24 cellular contexts compared by ENCODE assay signal in genomic region chr16:10683160-10683559, GRCh38. TPM values are rescaled to one million over a fixed set of nuclear protein-coding genes. Genes with fewer than 3 reads are reported as not detected.
DNase-seq lines count a peak whose midpoint lies in the region; ATAC-seq, FAIRE-seq and TF ChIP-seq lines count a peak whose summit lies in the region.
"Had no signal": no experiment of that assay in that cellular context is flagged by ENCODE, and none has a peak within 500 bp of the region (broad histone marks: within the 10 kb centered on the region; RNA-seq: fewer than 3 reads in every experiment).

No MANE protein-coding gene starts in this region.

- H3K4me1 ChIP-seq in K562 (replicated peaks in 1 of 2; ENCODE audit: control insufficient read depth in 2 of 2, insufficient read depth in 2 of 2, low read length in 2 of 2) = no peaks in the 10 kb centered on the region; a peak in 1 of 5 replicates
- H3K4me1 ChIP-seq: BE2C, spleen had no signal

- ATAC-seq in K562 (peak; percentile 83), left colon (peak; percentile 31), HG03442 (IDR thresholded peaks at IDR 0.05; ENCODE audit: unreplicated experiment) (no peak)
- ATAC-seq: activated CD4-positive, CD25-positive, alpha-beta regulatory T cell treated with anti-CD3 and anti-CD28 coated beads, Interleukin-2, amount 50 U/mL, for 24 hours; stimulated activated naive B cell treated with anti-CD40 and anti-IgM and Interleukin-4, amounts not matched to agents 10 μg/mL and 1 μg/mL and 100 μg/mL, for 72 hours had no signal

- DNase-seq in DMS 273 (lab: John Stamatoyannopoulos, UW; ENCODE audit: unreplicated experiment) (peak; percentile 92), MG63 (peak; percentile 87), K562 (ENCODE audit: extremely low read depth in 1 of 4, low spot score in 3 of 4) (peak; percentile 26 to 64 (median 64)), left colon (no peak), SK-N-DZ (ENCODE audit: low spot score) (no peak), NCI-H146 treated with DMSO at 0.1 percent for 48 hours (lab: John Stamatoyannopoulos, UW; ENCODE audit: unreplicated experiment) (no peak), 8988T (no peak)
- DNase-seq: activated CD4-positive, alpha-beta memory T cell treated with anti-CD3 and anti-CD28 coated beads, Interleukin-2, amount 10 ng/mL, durations not matched to agents 7 days and 5 days; BE2C; cortex of kidney; HCEC 1CT; IMR-90; kidney glomerular epithelial cell; RPMI8226; spleen; stimulated activated CD4-positive, alpha-beta T cell treated with anti-CD3 and anti-CD28 coated beads, Interleukin-4, amount 100 ng/mL, for 1 hour; stimulated activated naive B cell treated with anti-CD40 and anti-IgM and Interleukin-4, amounts not matched to agents 10 μg/mL and 1 μg/mL and 100 μg/mL, for 72 hours; T-helper 9 cell had no signal

- H3K27me3 ChIP-seq in MG63 (no peaks in the 10 kb centered on the region), K562 (ENCODE audit: control insufficient read depth in 2 of 2, insufficient read depth in 2 of 2, low read length in 2 of 2) (peaks cover 34 to 46% of the 10 kb centered on the region in 2 experiments; a peak in 4 of 5 replicates)
- H3K27me3 ChIP-seq: BE2C, cardiac muscle cell, neutrophil had no signal

- no peak overlapping the region for H3K27ac ChIP-seq in K562 (ENCODE audit: extremely low read depth, low read depth, low read length)
- H3K27ac ChIP-seq: cardiac muscle cell, neutrophil, spleen had no signal

- H3K36me3 ChIP-seq in MG63 (no peaks in the 10 kb centered on the region), K562 (ENCODE audit: control insufficient read depth, insufficient read depth, low read length) (no peaks in the 10 kb centered on the region)
- H3K36me3 ChIP-seq: BE2C, cardiac muscle cell, neutrophil, spleen had no signal

- no peak for TF ChIP-seq EP300 in K562 (IDR thresholded peaks at IDR 0.05; ENCODE audit: low read length)

- POLR2A ChIA-PET in K562 (lab: Yijun Ruan, JAX) = interaction anchor here (1.1 to 1.2 kb wide), 2 partner anchors 7 to 12 kb away, joined by 3 read pairs; partner anchors contain the start of gene TEKT5

- FAIRE-seq in K562 (lab: Jason Lieb, UNC) = no peak

- no peak overlapping the region for H3K9ac ChIP-seq in K562 (ENCODE audit: insufficient read depth in 1 of 2, low read depth in 2 of 2, low read length in 2 of 2)

- no peak overlapping the region for H2AFZ ChIP-seq in K562 (ENCODE audit: low read depth, low read length)

- H4K20me1 ChIP-seq in K562 (replicated peaks; ENCODE audit: control insufficient read depth, insufficient read depth, low read length) = no peaks in the 10 kb centered on the region

- TF ChIP-seq RAD21 in K562 (CRISPR knock-in tag; conservative IDR thresholded peaks at IDR 0.05 in 1 of 2, IDR thresholded peaks at IDR 0.05 in 1 of 2) = no peak

- no peak overlapping the region; the same call in 1 of the 2 replicates for H3K4me2 ChIP-seq in K562 (ENCODE audit: insufficient read depth, low read length)

- intact Hi-C loops in K562 (cut with micrococcal nuclease) = no loop called here
- intact Hi-C loops in left colon (cut with DNase I, micrococcal nuclease) = no loop called here

- 5% methylated on average over 8 of the region's 8 CpGs for WGBS in K562 (ENCODE audit: insufficient coverage, low coverage, missing lambda C conversion rate)

- no peak for TF ChIP-seq POLR2A in K562 (conservative IDR thresholded peaks at IDR 0.05)

- CTCF ChIA-PET in K562 (lab: Yijun Ruan, JAX; ENCODE audit: low intra/inter-chr PET ratio) = no interaction called here

- no TSS peak for BruUV-seq in K562 (replicated peaks; lab: Mats Ljungman, UMichigan)

- H3K9me1 ChIP-seq in K562 (ENCODE audit: control insufficient read depth, insufficient read depth, low read length) = no peaks in the 10 kb centered on the region

- no peaks in the 10 kb centered on the region for H3K9me3 ChIP-seq in MG63
- H3K9me3 ChIP-seq in K562 (replicated peaks; ENCODE audit: control insufficient read depth, insufficient read depth, low read depth, low read length) = no peaks in the 10 kb centered on the region
- H3K9me3 ChIP-seq: BE2C, neutrophil, spleen had no signal

- in situ Hi-C loops in K562 (cut with MboI) = no loop called here

- no peak overlapping the region for H3K4me3 ChIP-seq in MG63
- H3K4me3 ChIP-seq in K562 = no peak overlapping the region
- H3K4me3 ChIP-seq: cardiac muscle cell, spleen had no signal

- H3K79me2 ChIP-seq in K562 (ENCODE audit: control insufficient read depth, insufficient read depth, low read length) = no peaks in the 10 kb centered on the region

- no peak for TF ChIP-seq CTCF in K562 (IDR thresholded peaks at IDR 0.05 in 2 of 3, conservative IDR thresholded peaks at IDR 0.05 in 1 of 3; ENCODE audit: insufficient read depth in 2 of 3, low read depth in 1 of 3, low read length in 3 of 3)

TF ChIP-seq in K562, 482 proteins besides CTCF, POLR2A, EP300 and RAD21 (continues in another document):
- no peak for TF ChIP-seq RAD51 (IDR thresholded peaks at IDR 0.05; ENCODE audit: borderline replicate concordance, low read depth)
- TF ChIP-seq ZNF347 (CRISPR knock-in tag; IDR thresholded peaks at IDR 0.05; ENCODE audit: low read depth) = no peak
- no peak for TF ChIP-seq PCBP2 (IDR thresholded peaks at IDR 0.05; ENCODE audit: low read depth, low read length, poor library complexity, severe bottlenecking)
- TF ChIP-seq NFYB (IDR thresholded peaks at IDR 0.05; ENCODE audit: extremely low read depth, insufficient read length) = no peak
- no peak for TF ChIP-seq SMAD4 (CRISPR knock-in tag; conservative IDR thresholded peaks at IDR 0.05)
- TF ChIP-seq KLF1 (tag; IDR thresholded peaks at IDR 0.05) = no peak
- TF ChIP-seq NONO (IDR thresholded peaks at IDR 0.05; ENCODE audit: low read depth in 2 of 2, low read length in 1 of 2) = no peak
- TF ChIP-seq ZNF717 (CRISPR knock-in tag; IDR thresholded peaks at IDR 0.05) = no peak
- no peak for TF ChIP-seq ZC3H11A (IDR thresholded peaks at IDR 0.05; ENCODE audit: low read depth, low read length)
- TF ChIP-seq ZBTB11 (CRISPR knock-in tag; IDR thresholded peaks at IDR 0.05) = no peak
- no peak for TF ChIP-seq OTX1 (CRISPR knock-in tag; IDR thresholded peaks at IDR 0.05)
- TF ChIP-seq ZNF311 (CRISPR knock-in tag; IDR thresholded peaks at IDR 0.05) = no peak
- no peak for TF ChIP-seq BRD9 (IDR thresholded peaks at IDR 0.05; ENCODE audit: low read depth, partially characterized antibody)

RNA-seq across cellular contexts. Expression of gene TEKT5, which starts 11.6 kb away (rescaled TPM):
- total RNA-seq in MG63 (2014; rRNA removed; shearing (Covaris generic); ENCODE audit: low replicate concordance) = not detected in 2 replicates
- 1.1 TPM in 1 of 2 replicates, not detected in the other for total RNA-seq in K562 (2011; cell fraction: chromatin; rRNA removed; ENCODE audit: low replicate concordance)
- total RNA-seq in K562 (2011; cell fraction: nucleolus; rRNA removed) = 0.66 and 0.67 TPM in 2 replicates
- total RNA-seq in K562 (2011; cell fraction: nucleoplasm; rRNA removed) = 0.29 TPM in 1 of 2 replicates, not detected in the other
- total RNA-seq in K562 (2014; rRNA removed) (0.37 TPM in 1 of 2 replicates, not detected in the other), K562 (2014; rRNA removed; fragmentation: Illumina TruSeq; extraction: Trizol) (not detected in 2 replicates), K562 (2015; rRNA removed; fragmentation: Illumina TruSeq; extraction: Trizol) (not detected in 2 replicates), K562 (2021) (not detected in 2 replicates), left colon (under 1 TPM; 0.50 to 0.52 TPM)
- polyA plus RNA-seq in K562 (2011; rRNA removed) (0.10 and 0.23 TPM in 2 replicates), K562 (2014; fragmentation: Illumina TruSeq; extraction: Trizol) (0.19 TPM in 1 of 2 replicates, not detected in the other), K562 (2014; fragmentation: Nextera tagmentation; extraction: Ambion mirVana) (not detected), K562 (2014; rRNA removed) (1.1 TPM in 1 of 2 replicates, not detected in the other)
- polyA plus RNA-seq in K562 (2011; cell fraction: cytosol; rRNA removed) = 0.18 TPM in 1 of 2 replicates, not detected in the other
- polyA plus RNA-seq in K562 (2011; cell fraction: nucleus; rRNA removed) = 0.18 and 0.32 TPM in 2 replicates
- polyA plus RNA-seq in K562 (2012) = 0.09 and 0.17 TPM in 2 replicates
- not detected in 2 replicates for polyA minus RNA-seq in K562 (2011; rRNA and poly(A)+ RNA removed)
- not detected in 2 replicates for polyA minus RNA-seq in K562 (2011; cell fraction: cytosol; rRNA and poly(A)+ RNA removed)
- 0.78 TPM in 1 of 2 replicates, not detected in the other for polyA minus RNA-seq in K562 (2011; cell fraction: nucleus; rRNA and poly(A)+ RNA removed)
- not detected in 2 replicates for polyA plus RNA-seq in SK-N-DZ (2014; cell fraction: cytosol; rRNA removed)
- polyA plus RNA-seq in SK-N-DZ (2014; cell fraction: nucleus; rRNA removed) = not detected in 2 replicates
- total RNA-seq: activated CD4-positive, alpha-beta memory T cell treated with anti-CD3 and anti-CD28 coated beads, Interleukin-2, amount 10 ng/mL, durations not matched to agents 7 days and 5 days; IMR-90; myocyte; temporal lobe had no signal

Comparison
In these comparisons a context has a peak if more than half of its experiments do, and no peak if none do; other contexts are left out.
1. DNase-seq: peak in DMS 273 (single experiment), MG63 (single experiment) and K562 (4 of 4); none in left colon (0 of 2), SK-N-DZ (single experiment), NCI-H146 treated with DMSO at 0.1 percent for 48 hours (single experiment) and 8988T (single experiment).